9 cellular contexts compared by ENCODE assay signal in genomic region chr18:80159713-80160636, GRCh38. TPM values are rescaled to one million over a fixed set of nuclear protein-coding genes. Genes with fewer than 3 reads are reported as not detected.
DNase-seq lines count a peak whose midpoint lies in the region; ATAC-seq, FAIRE-seq and TF ChIP-seq lines count a peak whose summit lies in the region.
"Had no signal": no experiment of that assay in that cellular context is flagged by ENCODE, and none has a peak within 500 bp of the region (broad histone marks: within the 10 kb centered on the region; RNA-seq: fewer than 3 reads in every experiment).

No MANE protein-coding gene starts in this region.

- no peak for FAIRE-seq in K562 (lab: Jason Lieb, UNC)

- in situ Hi-C loops in K562 (cut with MboI), result no loop called here

- no peak overlapping the region for H3K4me2 ChIP-seq in K562 (ENCODE audit: insufficient read depth, low read length)
- no peak overlapping the region for H3K4me2 ChIP-seq in mesendoderm (ENCODE audit: low read length)
- H3K4me2 ChIP-seq in PC-3 (ENCODE audit: low read length), result no peak overlapping the region

- H2BK120ac ChIP-seq in mesendoderm (ENCODE audit: low read depth, low read length), result no peak overlapping the region

- H3K79me2 ChIP-seq in K562 (ENCODE audit: control insufficient read depth, insufficient read depth, low read length) (no peaks in the 10 kb centered on the region), mesendoderm (ENCODE audit: control insufficient read depth, insufficient read depth, low read length) (no peaks in the 10 kb centered on the region), PC-3 (ENCODE audit: low read length) (no peaks in the 10 kb centered on the region)

- H2BK5ac ChIP-seq in mesendoderm (ENCODE audit: low read length), result no peak overlapping the region

- no peaks in the 10 kb centered on the region for H3K79me1 ChIP-seq in mesendoderm (ENCODE audit: low read length)

- no peak overlapping the region for H3K4ac ChIP-seq in mesendoderm (ENCODE audit: low read depth, low read length)

- TF ChIP-seq CTCF in K562 (IDR thresholded peaks at IDR 0.05 in 2 of 3, conservative IDR thresholded peaks at IDR 0.05 in 1 of 3; ENCODE audit: insufficient read depth in 2 of 3, low read depth in 1 of 3, low read length in 3 of 3), result no peak
- TF ChIP-seq CTCF in PC-3 (conservative IDR thresholded peaks at IDR 0.05; ENCODE audit: low read depth, low read length), result no peak

- H3K23ac ChIP-seq in mesendoderm (ENCODE audit: low read length), result no peak overlapping the region

- no peaks in the 10 kb centered on the region for H3K9me2 ChIP-seq in PC-3 (replicated peaks; ENCODE audit: low read length)

- H2BK15ac ChIP-seq in mesendoderm (replicated peaks; ENCODE audit: low read depth), result no peak overlapping the region

- no peak overlapping the region for H3K27ac ChIP-seq in K562 (ENCODE audit: extremely low read depth, low read depth, low read length)
- H3K27ac ChIP-seq in mesendoderm (ENCODE audit: low read depth, low read length), result no peak overlapping the region
- H3K27ac ChIP-seq in SJCRH30, result no peak overlapping the region
- H3K27ac ChIP-seq in PC-3 (ENCODE audit: low read length), result no peak overlapping the region

- H3K4me3 ChIP-seq in K562 (no peak overlapping the region), mesendoderm (ENCODE audit: low read length) (no peak overlapping the region), SJCRH30 (no peak overlapping the region), PC-3 (ENCODE audit: low read length) (no peak overlapping the region)

- H4K5ac ChIP-seq in mesendoderm (ENCODE audit: low read length), result no peak overlapping the region

- intact Hi-C loops in Right ventricle myocardium inferior (cut with DNase I) (no loop called here), cardiac septum (cut with DNase I) (no loop called here), K562 (cut with micrococcal nuclease) (loop anchor here (10.0 kb wide), 1 partner anchor 125 kb away; the partner anchor contains the start of gene RBFA), PC-3 (cut with micrococcal nuclease) (no loop called here)

- no TSS peak for BruUV-seq in K562 (replicated peaks; lab: Mats Ljungman, UMichigan)
- BruUV-seq in PC-3 (replicated peaks; lab: Mats Ljungman, UMichigan), result no TSS peak

- no peak overlapping the region for H3K56ac ChIP-seq in mesendoderm (ENCODE audit: low read length)

- H3K9me3 ChIP-seq in K562 (replicated peaks; ENCODE audit: control insufficient read depth, insufficient read depth, low read depth, low read length) (no peaks in the 10 kb centered on the region), SJCRH30 (replicated peaks) (no peaks in the 10 kb centered on the region), PC-3 (ENCODE audit: low read length) (no peaks in the 10 kb centered on the region)

- H2AK5ac ChIP-seq in mesendoderm (ENCODE audit: low read length), result no peak overlapping the region

- no peaks in the 10 kb centered on the region for H3F3A ChIP-seq in PC-3 (ENCODE audit: low read length, unreplicated experiment)

- H3K36me3 ChIP-seq in K562 (ENCODE audit: control insufficient read depth, insufficient read depth, low read length) (no peaks in the 10 kb centered on the region), mesendoderm (ENCODE audit: control insufficient read depth, insufficient read depth, low read length) (no peaks in the 10 kb centered on the region), SJCRH30 (no peaks in the 10 kb centered on the region), PC-3 (ENCODE audit: low read depth, low read length) (no peaks in the 10 kb centered on the region; the same call in 1 of the 2 replicates)

- no peaks in the 10 kb centered on the region for H4K20me1 ChIP-seq in K562 (replicated peaks; ENCODE audit: control insufficient read depth, insufficient read depth, low read length)
- no peaks in the 10 kb centered on the region; the same call in 1 of the 2 replicates for H4K20me1 ChIP-seq in PC-3 (ENCODE audit: low read length)

- DNase-seq in Right ventricle myocardium inferior (ENCODE audit: missing footprints) (no peak), cardiac septum (ENCODE audit: low spot score) (no peak), K562 (ENCODE audit: extremely low read depth in 1 of 4, low spot score in 3 of 4) (no peak), mesendoderm (peak; percentile 19), SJCRH30 (no peak), Ammon's horn (ENCODE audit: low spot score) (no peak), NCI-H2107 treated with DMSO at 0.1 percent for 48 hours (lab: John Stamatoyannopoulos, UW; ENCODE audit: unreplicated experiment) (no peak), PC-3 (no peak)
- DNase-seq: AML-193 had no signal

- no peak overlapping the region for H4K8ac ChIP-seq in mesendoderm (ENCODE audit: low read depth, low read length)

- H3K9ac ChIP-seq in K562 (ENCODE audit: insufficient read depth in 1 of 2, low read depth in 2 of 2, low read length in 2 of 2) (no peak overlapping the region), mesendoderm (ENCODE audit: low read length) (no peak overlapping the region), PC-3 (ENCODE audit: low read length) (no peak overlapping the region)

- WGBS in K562 (ENCODE audit: insufficient coverage, low coverage, missing lambda C conversion rate), result 87% methylated on average over 15 of the region's 109 CpGs
- WGBS in mesendoderm (ENCODE audit: extremely low coverage, insufficient coverage, low lambda C conversion rate), result no CpG with 5 or more reads among the region's 109 CpGs

- H2AFZ ChIP-seq in K562 (ENCODE audit: low read depth, low read length) (no peak overlapping the region), PC-3 (ENCODE audit: low read length) (no peak overlapping the region)

- TF ChIP-seq RAD21 in K562 (CRISPR knock-in tag; conservative IDR thresholded peaks at IDR 0.05 in 1 of 2, IDR thresholded peaks at IDR 0.05 in 1 of 2), result no peak

- H3K27me3 ChIP-seq in K562 (ENCODE audit: control insufficient read depth in 2 of 2, insufficient read depth in 2 of 2, low read length in 2 of 2) (no peaks in the 10 kb centered on the region), mesendoderm (ENCODE audit: insufficient read depth, low read length, poor library complexity) (no peaks in the 10 kb centered on the region), SJCRH30 (no peaks in the 10 kb centered on the region), PC-3 (ENCODE audit: low read length) (no peaks in the 10 kb centered on the region)

- H3K18ac ChIP-seq in mesendoderm (ENCODE audit: low read length), result no peak overlapping the region

- TF ChIP-seq POLR2A in K562 (conservative IDR thresholded peaks at IDR 0.05), result no peak

- POLR2A ChIA-PET in K562 (lab: Yijun Ruan, JAX) (no interaction called here), PC-3 (lab: Charles Lee; ENCODE audit: unreplicated experiment) (no interaction called here)

- H3K4me1 ChIP-seq in K562 (replicated peaks in 1 of 2; ENCODE audit: control insufficient read depth in 2 of 2, insufficient read depth in 2 of 2, low read length in 2 of 2), result no peaks in the 10 kb centered on the region
- H3K4me1 ChIP-seq in mesendoderm (ENCODE audit: control insufficient read depth, low read depth, low read length), result no peaks in the 10 kb centered on the region
- H3K4me1 ChIP-seq in SJCRH30, result no peaks in the 10 kb centered on the region
- H3K4me1 ChIP-seq in PC-3 (ENCODE audit: insufficient read depth, low read length), result no peaks in the 10 kb centered on the region

- ATAC-seq in Right ventricle myocardium inferior (peak; percentile 72), K562 (no peak), PC-3 (no peak)

- TF ChIP-seq EP300 in K562 (IDR thresholded peaks at IDR 0.05; ENCODE audit: low read length), result no peak

- no peaks in the 10 kb centered on the region for H3K9me1 ChIP-seq in K562 (ENCODE audit: control insufficient read depth, insufficient read depth, low read length)

- CTCF ChIA-PET in K562 (lab: Yijun Ruan, JAX; ENCODE audit: low intra/inter-chr PET ratio) (no interaction called here), PC-3 (lab: Charles Lee) (no interaction called here)

TF ChIP-seq in K562, 482 proteins besides CTCF, POLR2A, EP300 and RAD21:
- TF ChIP-seq POLR2G (IDR thresholded peaks at IDR 0.05; ENCODE audit: low read depth, low read length), result peak; percentile 40; the same call in 1 of the 2 replicates
- no peak for TF ChIP-seq ZNF740 (CRISPR knock-in tag; IDR thresholded peaks at IDR 0.05)
- no peak for TF ChIP-seq ZNF740 (tag; IDR thresholded peaks at IDR 0.05)

RNA-seq across cellular contexts. Expression of gene ADNP2, which starts 50.9 kb away (rescaled TPM):
- total RNA-seq in Right ventricle myocardium inferior (7.4 TPM), cardiac septum (11.8 TPM), K562 (2014; rRNA removed) (14.8 and 16.0 TPM in 2 replicates), K562 (2014; rRNA removed; fragmentation: Illumina TruSeq; extraction: Trizol) (16.0 and 17.6 TPM in 2 replicates), K562 (2015; rRNA removed; fragmentation: Illumina TruSeq; extraction: Trizol) (17.3 and 17.7 TPM in 2 replicates), K562 (2021) (22.9 and 24.3 TPM in 2 replicates), PC-3 (2014; rRNA removed) (23.2 and 25.2 TPM in 2 replicates)
- 21.1 and 36.1 TPM in 2 replicates for total RNA-seq in K562 (2011; cell fraction: chromatin; rRNA removed; ENCODE audit: low replicate concordance)
- 11.2 and 12.2 TPM in 2 replicates for total RNA-seq in K562 (2011; cell fraction: nucleolus; rRNA removed)
- 18.3 and 23.2 TPM in 2 replicates for total RNA-seq in K562 (2011; cell fraction: nucleoplasm; rRNA removed)
- polyA plus RNA-seq in K562 (2011; rRNA removed) (11.8 and 18.6 TPM in 2 replicates), K562 (2014; fragmentation: Illumina TruSeq; extraction: Trizol) (17.8 and 19.7 TPM in 2 replicates), K562 (2014; fragmentation: Nextera tagmentation; extraction: Ambion mirVana) (10 to 100 TPM in 1 of 2 experiments, 1 to 10 TPM in 1; 5.8 to 11.5 TPM), K562 (2014; rRNA removed) (13.2 and 14.1 TPM in 2 replicates)
- polyA plus RNA-seq in K562 (2011; cell fraction: cytosol; rRNA removed), result 9.2 and 11.9 TPM in 2 replicates
- 10.0 and 14.9 TPM in 2 replicates for polyA plus RNA-seq in K562 (2011; cell fraction: nucleus; rRNA removed)
- 12.6 and 13.8 TPM in 2 replicates for polyA plus RNA-seq in K562 (2012)
- polyA minus RNA-seq in K562 (2011; rRNA and poly(A)+ RNA removed), result 20.9 and 22.0 TPM in 2 replicates
- 13.3 and 14.4 TPM in 2 replicates for polyA minus RNA-seq in K562 (2011; cell fraction: cytosol; rRNA and poly(A)+ RNA removed)
- polyA minus RNA-seq in K562 (2011; cell fraction: nucleus; rRNA and poly(A)+ RNA removed), result 8.2 and 12.1 TPM in 2 replicates
- 31.3 TPM for polyA plus RNA-seq in mesendoderm (2013, experiment 1 of 2)
- polyA plus RNA-seq in mesendoderm (2013, experiment 2 of 2), result 30.6 TPM
- total RNA-seq in SJCRH30 (2014; rRNA removed; shearing (Covaris generic)), result 34.3 and 39.6 TPM in 2 replicates
